Comparison of ENCODE assay signal across 1 cellular context in genomic region chr12:1318327-1319031, GRCh38.
TF ChIP-seq lines count a peak whose summit lies in the region.

No MANE protein-coding gene starts in this region.

TF ChIP-seq in liver, 16 proteins besides CTCF, POLR2A, EP300 and RAD21 (continued from another document):
- TF ChIP-seq REST (IDR thresholded peaks at IDR 0.05) (no peak), RXRA (IDR thresholded peaks at IDR 0.05) (peak; percentile 9 to 12), JUND (IDR thresholded peaks at IDR 0.05) (no peak)
